In the genomic region with DNA sequence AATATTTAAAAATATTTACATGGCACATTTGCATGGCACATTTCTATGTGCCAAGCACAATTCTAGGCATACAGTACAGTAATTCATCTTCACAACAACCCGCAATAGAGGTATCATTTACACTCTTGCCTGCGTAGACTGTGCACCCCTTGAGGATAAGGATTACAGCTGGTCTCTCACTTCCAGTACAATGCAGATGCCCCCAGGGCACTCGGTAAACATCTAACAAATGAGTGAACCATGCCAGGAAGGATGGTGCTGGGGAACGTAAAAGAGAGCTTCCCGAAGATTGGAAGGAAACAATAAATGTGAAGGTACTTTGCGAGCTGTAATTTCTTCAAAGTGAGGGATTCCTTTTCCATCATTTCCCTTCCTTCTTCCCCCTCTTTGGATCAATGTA, we compare ENCODE assay signal across 8 cellular contexts. TPM values are rescaled to one million over a fixed set of nuclear protein-coding genes. Genes with fewer than 3 reads are reported as not detected.
A peak's percentile ranks its signal among the peaks of the same experiment; 100 is the strongest.
DNase-seq lines count a peak whose midpoint lies in the region; ATAC-seq and TF ChIP-seq lines count a peak whose summit lies in the region.

No MANE protein-coding gene starts in this region.

- H2AFZ ChIP-seq in MM.1S (ENCODE audit: low read length), result no peak overlapping the region
- H2AFZ ChIP-seq in neural progenitor cell (replicated peaks), result no peak overlapping the region

- H3K4me1 ChIP-seq in MM.1S (ENCODE audit: low read length), result peaks cover 34% of the 10 kb centered on the region
- H3K4me1 ChIP-seq in colonic mucosa, result no peaks in the 10 kb centered on the region
- H3K4me1 ChIP-seq in neural progenitor cell, result peaks cover 11% of the 10 kb centered on the region

- H3K27ac ChIP-seq in MM.1S (ENCODE audit: low read length) (peak overlapping the region; percentile 95; the same call in 1 of the 2 replicates), colonic mucosa (peak overlapping the region; percentile 85), neural progenitor cell (no peak overlapping the region)

- H3K4me3 Mint-ChIP-seq in neural progenitor cell, result peak overlapping the region; percentile 92

- DNase-seq in COLO668 (lab: John Stamatoyannopoulos, UW; ENCODE audit: unreplicated experiment) (peak; percentile 57), MM.1S (no peak), colonic mucosa (no peak), neural progenitor cell (ENCODE audit: low spot score) (no peak), NCI-H1436 treated with DMSO at 0.1 percent for 48 hours (lab: John Stamatoyannopoulos, UW) (no peak), D341Med (ENCODE audit: low spot score) (no peak)
- no peak for DNase-seq in stimulated activated CD4-positive, alpha-beta T cell treated with anti-CD3 and anti-CD28 coated beads, Interleukin-4, amount 100 ng/mL, for 4 hours

- H3K4me2 ChIP-seq in MM.1S (ENCODE audit: low read depth, low read length) (peak overlapping the region; percentile 91), neural progenitor cell (peak overlapping the region; percentile 91)

- H3K36me3 Mint-ChIP-seq in neural progenitor cell, result peaks cover 5% of the 10 kb centered on the region

- intact Hi-C loops in colonic mucosa (cut with DNase I), result no loop called here

- ATAC-seq in GM18502 (IDR thresholded peaks at IDR 0.05; ENCODE audit: poor library complexity, unreplicated experiment), result no peak

- H3K27me3 Mint-ChIP-seq in neural progenitor cell (ENCODE audit: insufficient read depth, low read depth), result peaks cover 11% of the 10 kb centered on the region

- H3K9me3 ChIP-seq in MM.1S (replicated peaks; ENCODE audit: insufficient read depth, low read length) (no peaks in the 10 kb centered on the region), colonic mucosa (no peaks in the 10 kb centered on the region), neural progenitor cell (ENCODE audit: low read depth) (no peaks in the 10 kb centered on the region)

- H4K20me1 ChIP-seq in MM.1S (ENCODE audit: insufficient read depth, low read length), result 0 out of 2 replicates have a peak, but pooled peaks cover 13% of the 10 kb centered on the region
- peaks cover 33% of the 10 kb centered on the region for H4K20me1 ChIP-seq in neural progenitor cell (ENCODE audit: low read depth)

- peaks cover 27% of the 10 kb centered on the region for H3K4me1 Mint-ChIP-seq in neural progenitor cell

- H3F3A ChIP-seq in MM.1S (ENCODE audit: insufficient read depth, low read length), result peaks cover 36% of the 10 kb centered on the region
- peaks cover 10% of the 10 kb centered on the region for H3F3A ChIP-seq in neural progenitor cell (ENCODE audit: low read depth)

- H3K4me3 ChIP-seq in MM.1S (ENCODE audit: low read length) (peak overlapping the region; percentile 90), colonic mucosa (peak overlapping the region; percentile 71), neural progenitor cell (peak overlapping the region; percentile 80)

- TF ChIP-seq CTCF in MM.1S (IDR thresholded peaks at IDR 0.05; ENCODE audit: low read length) (no peak), colonic mucosa (IDR thresholded peaks at IDR 0.05) (no peak), neural progenitor cell (IDR thresholded peaks at IDR 0.05) (no peak)

- H3K36me3 ChIP-seq in MM.1S (replicated peaks; ENCODE audit: insufficient read depth, low read length) (peaks cover 9% of the 10 kb centered on the region; the same call in 1 of the 2 replicates), colonic mucosa (peaks cover 7% of the 10 kb centered on the region), neural progenitor cell (no peaks in the 10 kb centered on the region)

- H3K79me2 ChIP-seq in MM.1S (ENCODE audit: low read length) (peaks cover 51% of the 10 kb centered on the region), neural progenitor cell (ENCODE audit: low read depth) (peaks cover 38% of the 10 kb centered on the region)

- H3K27me3 ChIP-seq in MM.1S (replicated peaks; ENCODE audit: insufficient read depth, low read length) (no peaks in the 10 kb centered on the region), colonic mucosa (no peaks in the 10 kb centered on the region), neural progenitor cell (peaks cover 31% of the 10 kb centered on the region)

- H3K9me2 ChIP-seq in MM.1S (replicated peaks; ENCODE audit: insufficient read depth, low read length), result no peaks in the 10 kb centered on the region

- H3K27ac Mint-ChIP-seq in neural progenitor cell, result peak overlapping the region; percentile 7

- H3K9me3 Mint-ChIP-seq in neural progenitor cell, result peaks cover 2% of the 10 kb centered on the region

- H3K9ac ChIP-seq in MM.1S (ENCODE audit: low read length) (peak overlapping the region; percentile 96), colonic mucosa (ENCODE audit: low read depth in 2 of 2, low read length in 2 of 2) (peak overlapping the region; percentile 88 to 95), neural progenitor cell (peak overlapping the region; percentile 95)

RNA-seq across cellular contexts. Expression of a gene that starts 1.3 kb away (rescaled TPM):
- 100 to 1,000 TPM in 1 of 2 donors, 10 to 100 TPM in 1; 59.3 to 172 TPM for total RNA-seq in colonic mucosa
- total RNA-seq in neural progenitor cell (ENCODE audit: low replicate concordance), result 34.5 and 72.7 TPM in 2 replicates

RNA-seq across cellular contexts. Expression of a gene that starts 8.9 kb away (rescaled TPM):
- 10 to 100 TPM; 35.0 to 53.4 TPM for total RNA-seq in colonic mucosa
- total RNA-seq in neural progenitor cell (ENCODE audit: low replicate concordance), result 22.4 and 23.6 TPM in 2 replicates

RNA-seq across cellular contexts. Expression of a gene that starts 19.2 kb away (rescaled TPM):
- 10 to 100 TPM; 12.3 to 20.7 TPM for total RNA-seq in colonic mucosa
- total RNA-seq in neural progenitor cell (ENCODE audit: low replicate concordance), result 34.0 and 77.2 TPM in 2 replicates

RNA-seq across cellular contexts. Expression of a gene that starts 37.7 kb away (rescaled TPM):
- total RNA-seq in colonic mucosa (under 1 TPM in 1 of 2 donors, not detected in 1; 0.35 TPM), neural progenitor cell (ENCODE audit: low replicate concordance) (not detected in 2 replicates)

RNA-seq across cellular contexts. Expression of a gene that starts 46.9 kb away (rescaled TPM):
- 10 to 100 TPM in 1 of 2 donors, 1 to 10 TPM in 1; 6.6 to 14.4 TPM for total RNA-seq in colonic mucosa
- total RNA-seq in neural progenitor cell (ENCODE audit: low replicate concordance), result 1.4 and 3.3 TPM in 2 replicates
